In genomic region chr17:64580384-64581307, GRCh38 we compare ENCODE assay signal across 1 cellular context.
TF ChIP-seq lines count a peak whose summit lies in the region.

No MANE protein-coding gene starts in this region.

TF ChIP-seq in SK-N-SH, 30 proteins besides CTCF, POLR2A, EP300 and RAD21 (continued from another document):
- TF ChIP-seq REST (IDR thresholded peaks at IDR 0.05; ENCODE audit: low read depth, low read length) (no peak), RXRA (IDR thresholded peaks at IDR 0.05; ENCODE audit: borderline replicate concordance, low read depth) (no peak), PBX3 (IDR thresholded peaks at IDR 0.05) (0 out of 2 replicates have a peak, but pooled peaks have one; percentile 13), YY1 (IDR thresholded peaks at IDR 0.05; ENCODE audit: low read depth) (no peak), FOSL2 (IDR thresholded peaks at IDR 0.05; ENCODE audit: borderline replicate concordance, low read depth) (no peak), NRF1 (IDR thresholded peaks at IDR 0.05; ENCODE audit: low read depth, low read length) (no peak), IRF3 (IDR thresholded peaks at IDR 0.05; ENCODE audit: low read depth, low read length) (no peak), FOXM1 (IDR thresholded peaks at IDR 0.05; ENCODE audit: low read depth) (no peak), GATA2 (CRISPR knock-in tag; IDR thresholded peaks at IDR 0.05) (no peak)
